Comparison of ENCODE assay signal across 6 cellular contexts in the genomic region with DNA sequence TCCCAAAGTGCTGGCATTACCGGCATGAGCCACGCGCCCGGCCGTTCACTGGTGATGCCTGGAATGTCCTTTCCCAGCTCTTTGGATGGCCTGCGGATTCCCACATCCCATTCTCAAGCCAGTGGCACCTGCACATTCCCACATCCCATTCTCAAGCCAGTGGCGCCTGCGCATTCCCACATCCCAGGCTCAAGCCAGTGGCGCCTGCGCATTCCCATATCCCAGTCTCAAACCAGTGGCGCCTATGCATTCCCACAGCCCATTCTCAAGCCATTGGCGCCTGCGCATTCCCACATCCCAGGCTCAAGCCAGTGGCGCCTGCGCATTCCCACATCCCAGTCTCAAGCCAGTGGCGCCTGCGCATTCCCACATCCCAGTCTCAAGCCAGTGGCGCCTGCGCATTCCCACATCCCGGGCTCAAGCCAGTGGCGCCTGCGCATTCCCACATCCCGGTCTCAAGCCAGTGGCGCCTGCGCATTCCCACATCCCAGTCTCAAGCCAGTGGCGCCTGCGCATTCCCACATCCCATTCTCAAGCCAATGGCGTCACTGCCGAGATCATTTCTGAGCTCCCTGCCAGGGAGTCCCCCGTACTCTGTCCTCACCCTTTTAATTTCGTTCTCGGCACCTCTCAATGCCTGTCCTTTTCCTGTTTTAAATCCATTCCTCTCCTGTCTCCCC.
A peak's percentile ranks its signal among the peaks of the same experiment; 100 is the strongest.
DNase-seq lines count a peak whose midpoint lies in the region; ATAC-seq and TF ChIP-seq lines count a peak whose summit lies in the region.
"Not testable (repeated sequence)": the region's sequence is repeated elsewhere in the genome, so short reads cannot be mapped to it uniquely, and the experiment has no call there.

No MANE protein-coding gene starts in this region.

- H4K20me1 ChIP-seq in smooth muscle cell (ENCODE audit: low read depth) = not testable (repeated sequence)

- H3K4me3 ChIP-seq in astrocyte of the cerebellum (ENCODE audit: low read depth, low read length) (peak overlapping the region; percentile 10), heart right ventricle (peak overlapping the region in 2 of 10 donors; percentile 19 to 34)
- H3K4me3 ChIP-seq in cardiac fibroblast (replicated peaks in 1 of 2; ENCODE audit: low read depth in 2 of 2, low read length in 2 of 2); smooth muscle cell: not testable (repeated sequence)

- H3K9me3 Mint-ChIP-seq in neural crest cell = not testable (repeated sequence)

- H3K9me3 ChIP-seq in heart right ventricle; smooth muscle cell (replicated peaks; ENCODE audit: low read depth): not testable (repeated sequence)

- peak overlapping the region in 1 of 10 donors; percentile 56 for H3K27ac ChIP-seq in heart right ventricle
- peak overlapping the region; percentile 82 for H3K27ac ChIP-seq in smooth muscle cell (ENCODE audit: low read depth)

- H3F3A ChIP-seq in smooth muscle cell (ENCODE audit: low read depth) = peaks cover 32% of the 10 kb centered on the region

- intact Hi-C loops in heart right ventricle (cut with DNase I) = not testable (repeated sequence)

- H3K4me3 Mint-ChIP-seq in neural crest cell = not testable (repeated sequence)

- H3K4me1 ChIP-seq in heart right ventricle = not testable (repeated sequence)
- H3K4me1 ChIP-seq in smooth muscle cell (ENCODE audit: low read depth) = peaks cover 13% of the 10 kb centered on the region

- H3K4me1 Mint-ChIP-seq in neural crest cell = peaks cover 37% of the 10 kb centered on the region

- not testable (repeated sequence) for H2AFZ ChIP-seq in smooth muscle cell (ENCODE audit: low read depth)

- in situ Hi-C loops in astrocyte of the cerebellum (cut with HindIII; ENCODE audit: low sequenced_read_pairs) = not testable (repeated sequence)

- H3K9ac ChIP-seq in smooth muscle cell (ENCODE audit: low read depth) = not testable (repeated sequence)

- H3K27me3 ChIP-seq in heart right ventricle = peaks cover 0 to 11% (median 0%) of the 10 kb centered on the region in 7 donors
- not testable (repeated sequence) for H3K27me3 ChIP-seq in smooth muscle cell (ENCODE audit: low read depth)

- not testable (repeated sequence) for H3K79me2 ChIP-seq in smooth muscle cell (ENCODE audit: low read depth)

- H3K36me3 ChIP-seq in heart right ventricle; smooth muscle cell (ENCODE audit: low read depth): not testable (repeated sequence)

- peak overlapping the region; percentile 20 for H3K27ac Mint-ChIP-seq in neural crest cell (ENCODE audit: unreplicated experiment)

- not testable (repeated sequence) for H3K4me2 ChIP-seq in smooth muscle cell

- not testable (repeated sequence) for TF ChIP-seq CTCF in astrocyte of the cerebellum (IDR thresholded peaks at IDR 0.05; ENCODE audit: low read depth, low read length, missing control alignments); cardiac fibroblast (IDR thresholded peaks at IDR 0.05; ENCODE audit: low read depth, low read length); heart right ventricle (IDR thresholded peaks at IDR 0.05); neural crest cell (conservative IDR thresholded peaks at IDR 0.05); smooth muscle cell (IDR thresholded peaks at IDR 0.05; ENCODE audit: borderline replicate concordance, insufficient read depth, poor library complexity, severe bottlenecking)

- H3K27me3 Mint-ChIP-seq in neural crest cell (ENCODE audit: low read depth) = not testable (repeated sequence)

- H3K36me3 Mint-ChIP-seq in neural crest cell (ENCODE audit: low read depth) = peaks cover 49% of the 10 kb centered on the region

- WGBS in heart right ventricle, 2 donors = 92 to 99% methylated on average over 29 to 32 of the region's 32 CpGs
- 97% methylated on average over 32 of the region's 32 CpGs for WGBS in smooth muscle cell (ENCODE audit: low lambda C conversion rate)

- ATAC-seq in heart right ventricle = not testable (repeated sequence)

- DNase-seq in HT1080 (ENCODE audit: low read depth) (peak; percentile 13), astrocyte of the cerebellum (ENCODE audit: low read depth) (peak; percentile 32), cardiac fibroblast (ENCODE audit: low read depth in 2 of 2) (peak; percentile 1 to 14), heart right ventricle (peak; percentile 45 to 57)
- not testable (repeated sequence) for DNase-seq in neural crest cell (ENCODE audit: low read depth, low spot score); smooth muscle cell (lab: John Stamatoyannopoulos, UW; ENCODE audit: unreplicated experiment)
